ENCODE assay signal across 17 cellular contexts in the genomic region with DNA sequence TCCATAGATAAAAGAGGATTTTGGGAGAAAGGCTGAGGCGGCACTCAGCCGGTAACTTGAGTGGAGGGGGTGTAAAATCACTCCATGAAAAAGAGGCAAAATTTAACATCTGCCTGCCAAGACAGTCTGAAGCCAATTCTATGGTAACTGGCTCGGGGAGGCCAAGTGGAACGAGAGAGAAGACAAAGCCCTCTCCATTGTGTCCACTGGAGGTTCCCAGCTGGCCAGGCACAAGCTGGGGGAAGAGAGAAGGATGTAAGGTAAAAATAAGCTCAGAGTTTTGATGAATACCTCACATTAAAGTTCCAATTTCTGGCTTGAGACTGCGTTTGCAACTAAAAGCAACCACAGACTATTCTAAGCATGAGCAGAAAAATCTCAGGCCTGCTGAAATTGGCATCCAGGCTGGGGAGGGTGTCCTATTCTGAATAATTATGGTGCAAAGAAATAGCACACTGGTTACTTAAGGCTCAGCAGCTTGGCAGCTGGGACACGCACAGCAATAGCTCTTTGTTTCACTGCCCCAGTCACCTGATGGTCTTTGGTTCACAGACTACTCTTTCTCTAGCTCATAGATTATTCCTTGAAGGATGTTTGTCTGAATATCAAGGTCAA. TPM values are rescaled to one million over a fixed set of nuclear protein-coding genes. Genes with fewer than 3 reads are reported as not detected.
A peak's percentile ranks its signal among the peaks of the same experiment; 100 is the strongest.
DNase-seq lines count a peak whose midpoint lies in the region; ATAC-seq and TF ChIP-seq lines count a peak whose summit lies in the region.
"Had no signal": no experiment of that assay in that cellular context is flagged by ENCODE, and none has a peak within 500 bp of the region (broad histone marks: within the 10 kb centered on the region; RNA-seq: fewer than 3 reads in every experiment).

No MANE protein-coding gene starts in this region.

- no peak for TF ChIP-seq EP300 in stomach (IDR thresholded peaks at IDR 0.05)

- TF ChIP-seq CTCF in endodermal cell (conservative IDR thresholded peaks at IDR 0.05) (no peak), osteoblast (IDR thresholded peaks at IDR 0.05; ENCODE audit: extremely low read depth, low read depth, low read length) (no peak), stomach (IDR thresholded peaks at IDR 0.05) (no peak)

- no peaks in the 10 kb centered on the region for H3K27me3 Mint-ChIP-seq in endodermal cell (ENCODE audit: insufficient read depth)

- H3K27me3 ChIP-seq in endodermal cell (ENCODE audit: control insufficient read depth, insufficient read depth, low read length, poor library complexity, severe bottlenecking) (no peaks in the 10 kb centered on the region), osteoblast (ENCODE audit: insufficient read depth, low read length) (peaks cover 10% of the 10 kb centered on the region), stomach (no peaks in the 10 kb centered on the region)
- H3K27me3 ChIP-seq: adrenal gland had no signal

- H3K9me3 Mint-ChIP-seq in endodermal cell, result no peaks in the 10 kb centered on the region

- H3K79me2 ChIP-seq in osteoblast (ENCODE audit: insufficient read depth, low read length), result no peaks in the 10 kb centered on the region

- ATAC-seq in HG02840 (IDR thresholded peaks at IDR 0.05; ENCODE audit: low FRiP score, unreplicated experiment) (no peak), GM19467 (IDR thresholded peaks at IDR 0.05; ENCODE audit: unreplicated experiment) (no peak), HG03280 (IDR thresholded peaks at IDR 0.05; ENCODE audit: unreplicated experiment) (no peak)

- H3K4me3 ChIP-seq in endodermal cell (ENCODE audit: low read length) (no peak overlapping the region), osteoblast (ENCODE audit: insufficient read depth, low read length) (no peak overlapping the region), stomach (no peak overlapping the region)
- H3K4me3 ChIP-seq: adrenal gland had no signal

- no peak overlapping the region for H3K4me2 ChIP-seq in osteoblast (ENCODE audit: insufficient read depth, low read length)

- no peaks in the 10 kb centered on the region for H3K36me3 Mint-ChIP-seq in endodermal cell (ENCODE audit: low read depth)
- H3K36me3 Mint-ChIP-seq: CD14-positive monocyte, memory B cell had no signal

- intact Hi-C loops in stomach (cut with DNase I; ENCODE audit: low total_unique reads), result no loop called here

- H3K9ac ChIP-seq in endodermal cell (ENCODE audit: extremely low read depth, low read length, poor library complexity, severe bottlenecking), result no peak overlapping the region

- DNase-seq in Ammon's horn (ENCODE audit: low spot score) (peak; percentile 70), NCI-H69 (lab: John Stamatoyannopoulos, UW) (peak; percentile 14), endodermal cell (no peak), osteoblast (ENCODE audit: insufficient read length, low spot score, missing footprints) (peak; percentile 14), stomach (no peak)
- DNase-seq: activated CD4-positive, alpha-beta T cell treated with anti-CD3 and anti-CD28 coated beads for 1 hour; adrenal gland; DND-41; Kasumi-1; NCI-H748 treated with DMSO at 0.1 percent for 48 hours; T-helper 2 cell had no signal

- no peak overlapping the region for H3K4me3 Mint-ChIP-seq in endodermal cell
- H3K4me3 Mint-ChIP-seq: CD14-positive monocyte, memory B cell had no signal

- TF ChIP-seq POLR2A in stomach (IDR thresholded peaks at IDR 0.05), result no peak

- no peaks in the 10 kb centered on the region for H3K4me1 Mint-ChIP-seq in endodermal cell

- no peak overlapping the region for H3K27ac Mint-ChIP-seq in endodermal cell
- H3K27ac Mint-ChIP-seq: CD14-positive monocyte, memory B cell had no signal

- WGBS in endodermal cell (ENCODE audit: insufficient coverage in 1 of 2, insufficient read length in 1 of 2), 2 experiments, result 88 to 95% methylated on average over 4 to 6 of the region's 6 CpGs
- 60 to 72% (median 68%) methylated on average over 6 of the region's 6 CpGs for WGBS in stomach, 5 donors

- H3K9me3 ChIP-seq in endodermal cell (ENCODE audit: control insufficient read depth, low read length) (no peaks in the 10 kb centered on the region), osteoblast (ENCODE audit: low read depth, low read length) (no peaks in the 10 kb centered on the region), stomach (no peaks in the 10 kb centered on the region)
- H3K9me3 ChIP-seq: adrenal gland, neutrophil had no signal

- no peaks in the 10 kb centered on the region for H4K20me1 ChIP-seq in osteoblast (ENCODE audit: insufficient read depth, low read length)

- H3K4me1 ChIP-seq in endodermal cell (ENCODE audit: control insufficient read depth, insufficient read depth, low read length), result no peaks in the 10 kb centered on the region
- H3K4me1 ChIP-seq in osteoblast (ENCODE audit: insufficient read depth, low read length), result peaks cover 5% of the 10 kb centered on the region
- H3K4me1 ChIP-seq in stomach, result peaks cover 0 to 7% (median 0%) of the 10 kb centered on the region in 4 donors
- H3K4me1 ChIP-seq: adrenal gland had no signal

- no peak overlapping the region for H2AFZ ChIP-seq in osteoblast (ENCODE audit: low read length)

- H3K27ac ChIP-seq in endodermal cell (ENCODE audit: low read depth, low read length) (peak overlapping the region; percentile 83), osteoblast (ENCODE audit: low read depth, low read length) (no peak overlapping the region), stomach (no peak overlapping the region)
- H3K27ac ChIP-seq: adrenal gland, neutrophil had no signal

- H3K36me3 ChIP-seq in endodermal cell (ENCODE audit: control insufficient read depth, insufficient read depth, low read length), result no peaks in the 10 kb centered on the region
- no peaks in the 10 kb centered on the region for H3K36me3 ChIP-seq in osteoblast (ENCODE audit: insufficient read depth, low read length)
- no peaks in the 10 kb centered on the region for H3K36me3 ChIP-seq in stomach
- H3K36me3 ChIP-seq: adrenal gland, neutrophil had no signal

RNA-seq across cellular contexts. Expression of a gene that starts 48.8 kb away (rescaled TPM):
- total RNA-seq in endodermal cell, result 10 to 100 TPM in 1 of 2 donors, 1 to 10 TPM in 1; 5.0 to 17.4 TPM
- 8.2 TPM for polyA plus RNA-seq in endodermal cell (2013, experiment 1 of 2)
- 6.7 TPM for polyA plus RNA-seq in endodermal cell (2013, experiment 2 of 2)
- 0.29 and 0.36 TPM in 2 replicates for total RNA-seq in osteoblast
- total RNA-seq in stomach, result 10 to 100 TPM in 1 of 5 donors, 1 to 10 TPM in 4; 6.1 to 27.2 (median 9.2) TPM
- 1 to 10 TPM; 5.2 to 7.1 (median 5.7) TPM for polyA plus RNA-seq in stomach
- polyA plus RNA-seq: CD14-positive monocyte had no signal

RNA-seq across cellular contexts. Expression of a gene that starts 50.7 kb away (rescaled TPM):
- 1 to 10 TPM; 1.4 to 1.7 TPM for total RNA-seq in endodermal cell
- 1.2 TPM for polyA plus RNA-seq in endodermal cell (2013, experiment 1 of 2)
- 1.4 TPM for polyA plus RNA-seq in endodermal cell (2013, experiment 2 of 2)
- total RNA-seq in osteoblast, result under 0.01 TPM in 1 of 2 replicates, not detected in the other
- not detected for total RNA-seq in stomach
- 1 to 10 TPM in 1 of 3 donors, under 1 TPM in 2; 0.38 to 1.8 (median 0.93) TPM for polyA plus RNA-seq in stomach
- polyA plus RNA-seq: CD14-positive monocyte had no signal

Comparison
In these comparisons a context has a peak if more than half of its experiments do, and no peak if none do; other contexts are left out.
1. DNase-seq: peak in Ammon's horn (single experiment), NCI-H69 (single experiment) and osteoblast (single experiment); none in endodermal cell (single experiment) and stomach (single experiment).